8 cellular contexts compared by ENCODE assay signal in genomic region chr7:139359366-139360209, GRCh38. TPM values are rescaled to one million over a fixed set of nuclear protein-coding genes. Genes with fewer than 3 reads are reported as not detected.
DNase-seq lines count a peak whose midpoint lies in the region; ATAC-seq and TF ChIP-seq lines count a peak whose summit lies in the region.

TSS of gene LUC7L2 (plus strand) at chr7:139359894. CDS start at chr7:139360262, 368 bp downstream.

- H2BK15ac ChIP-seq in IMR-90 (ENCODE audit: low read depth, low read length), result peak within 1 kb of the TSS; percentile 16; the same call in 1 of the 3 replicates

- peak; percentile 99 for DNase-seq in DMS 273 treated with DMSO at 0.1 percent for 48 hours (lab: John Stamatoyannopoulos, UW)
- peak; percentile 98 for DNase-seq in IMR-90
- peak; percentile 97 for DNase-seq in OCI-M1 (lab: John Stamatoyannopoulos, UW)
- peak; percentile 99 for DNase-seq in activated T-cell treated with anti-CD3 and anti-CD28 coated beads for 24 hours (ENCODE audit: low read depth)
- peak; percentile 79 for DNase-seq in epidermal melanocyte (ENCODE audit: insufficient read length, low spot score)
- DNase-seq in mucosa of descending colon, result peak; percentile 100
- peak; percentile 99 for DNase-seq in stimulated activated CD8-positive, alpha-beta memory T cell treated with anti-CD3 and anti-CD28 coated beads, Interleukin-4, amount 100 ng/mL, for 24 hours (ENCODE audit: low read depth)

- CTCF ChIA-PET in IMR-90 (lab: Yijun Ruan, JAX), result no interaction called here

- TF ChIP-seq RAD21 in IMR-90 (IDR thresholded peaks at IDR 0.05; ENCODE audit: low read length), result no peak

- H4K20me1 ChIP-seq in IMR-90 (ENCODE audit: insufficient read depth, low read length), result peaks cover 44% of the 10 kb centered on the region

- peak within 1 kb of the TSS; percentile 96 for H3K27ac ChIP-seq in IMR-90 (ENCODE audit: insufficient read depth, low read length)

- H2AFZ ChIP-seq in IMR-90 (replicated peaks; ENCODE audit: low read length, poor library complexity), result peak within 1 kb of the TSS; percentile 98

- H3K36me3 ChIP-seq in IMR-90 (ENCODE audit: control insufficient read depth, insufficient read depth, low read length) (peaks cover 2% of the 10 kb centered on the region; the same call in 1 of the 2 replicates), mucosa of descending colon (ENCODE audit: low read depth) (peaks cover 4% of the 10 kb centered on the region)

- peak within 1 kb of the TSS; percentile 96 for H3K14ac ChIP-seq in IMR-90 (replicated peaks; ENCODE audit: low read depth, low read length)

- peaks cover 5% of the 10 kb centered on the region; the same call in 1 of the 2 replicates for H3K9me1 ChIP-seq in IMR-90 (ENCODE audit: insufficient read depth, low read length)

- H3K79me1 ChIP-seq in IMR-90 (ENCODE audit: low read depth in 1 of 2, low read length in 2 of 2), result peaks cover 0 to 25% of the 10 kb centered on the region in 2 experiments; a peak in 2 of 4 replicates

- no peaks in the 10 kb centered on the region for H3K4me1 ChIP-seq in IMR-90 (ENCODE audit: control insufficient read depth, insufficient read depth, low read length)
- H3K4me1 ChIP-seq in mucosa of descending colon (ENCODE audit: low read depth), result peaks cover 13% of the 10 kb centered on the region

- in situ Hi-C loops in IMR-90 (cut with MboI; ENCODE audit: low sequenced_read_pairs), result no loop called here

- POLR2A ChIA-PET in IMR-90 (lab: Charles Lee; ENCODE audit: unreplicated experiment), result no interaction called here

- peak within 1 kb of the TSS; percentile 84 for H2BK120ac ChIP-seq in IMR-90 (ENCODE audit: low read depth, low read length)

- peak within 1 kb of the TSS; percentile 82 for H4K5ac ChIP-seq in IMR-90 (ENCODE audit: low read depth, low read length)

- TF ChIP-seq POLR2A in IMR-90 (IDR thresholded peaks at IDR 0.05; ENCODE audit: low read depth, low read length), result peak; percentile 94

- H2BK20ac ChIP-seq in IMR-90 (ENCODE audit: low read depth, low read length), result no peak within 1 kb of the TSS

- peak within 1 kb of the TSS; percentile 95 for H3K56ac ChIP-seq in IMR-90 (ENCODE audit: extremely low read depth, insufficient read depth, low read length)

- H3K27me3 ChIP-seq in IMR-90 (ENCODE audit: control insufficient read depth, insufficient read depth, low read length), result no peaks in the 10 kb centered on the region

- 1% methylated on average over 35 of the region's 98 CpGs; no CpG with 5 or more reads in 1 of the 2 experiments for WGBS in IMR-90 (ENCODE audit: extremely low coverage in 2 of 2, insufficient read length in 1 of 2), 2 experiments

- peak within 1 kb of the TSS; percentile 99 for H3K4ac ChIP-seq in IMR-90 (ENCODE audit: low read depth, low read length)

- peak within 1 kb of the TSS; percentile 90 for H2BK5ac ChIP-seq in IMR-90 (ENCODE audit: low read depth, low read length, poor library complexity, severe bottlenecking)

- peak; percentile 79 for ATAC-seq in GM21528 (IDR thresholded peaks at IDR 0.05; ENCODE audit: low FRiP score, unreplicated experiment)
- peak; percentile 86 for ATAC-seq in IMR-90 (ENCODE audit: low read depth)
- ATAC-seq in mucosa of descending colon, result peak; percentile 95

- peak within 1 kb of the TSS; percentile 99 for H2AK5ac ChIP-seq in IMR-90 (ENCODE audit: low read depth, low read length)

- H2AK9ac ChIP-seq in IMR-90 (replicated peaks; ENCODE audit: low read depth, low read length, poor library complexity), result peak within 1 kb of the TSS; percentile 95

- intact Hi-C loops in IMR-90 (cut with micrococcal nuclease) (loop anchor here (5.0 kb wide), 2 partner anchors 38 to 53 kb away; no protein-coding TSS in a partner anchor), mucosa of descending colon (cut with DNase I, micrococcal nuclease) (no loop called here)

- peak within 1 kb of the TSS; percentile 95 for H3K23ac ChIP-seq in IMR-90 (ENCODE audit: low read depth, low read length)

- peak within 1 kb of the TSS; percentile 78 for H3K18ac ChIP-seq in IMR-90 (ENCODE audit: low read depth, low read length)

- peak within 1 kb of the TSS; percentile 84 for H3K4me2 ChIP-seq in IMR-90 (ENCODE audit: low read depth, low read length)

- peak within 1 kb of the TSS; percentile 92 to 98 for H4K8ac ChIP-seq in IMR-90 (ENCODE audit: low read depth in 2 of 2, low read length in 2 of 2)

- BruUV-seq in IMR-90 (replicated peaks; lab: Mats Ljungman, UMichigan), result no TSS peak

- H3K9me3 ChIP-seq in IMR-90 (ENCODE audit: control insufficient read depth, insufficient read depth, low read length), result no peaks in the 10 kb centered on the region
- H3K9me3 ChIP-seq in mucosa of descending colon, result no peaks in the 10 kb centered on the region

- H3K4me3 ChIP-seq in IMR-90 (ENCODE audit: insufficient read depth, low read depth, low read length), result peak within 1 kb of the TSS; percentile 56
- H3K4me3 ChIP-seq in mucosa of descending colon, result peak within 1 kb of the TSS; percentile 98

- peak within 1 kb of the TSS; percentile 96 for H3K9ac ChIP-seq in IMR-90 (ENCODE audit: low read depth, low read length)

- H4K91ac ChIP-seq in IMR-90 (ENCODE audit: insufficient read depth, low read depth, low read length), result peak within 1 kb of the TSS; percentile 99

- peak; percentile 22; the same call in 1 of the 2 replicates for TF ChIP-seq CTCF in IMR-90 (conservative IDR thresholded peaks at IDR 0.05; ENCODE audit: low read depth, low read length)
- no peak for TF ChIP-seq CTCF in mucosa of descending colon (IDR thresholded peaks at IDR 0.05)

- dilution Hi-C loops in IMR-90 (cut with HindIII; ENCODE audit: low sequenced_read_pairs, unreplicated experiment), result no loop called here

TF ChIP-seq in IMR-90, 13 proteins besides CTCF, POLR2A, EP300 and RAD21:
- TF ChIP-seq CEBPB (IDR thresholded peaks at IDR 0.05; ENCODE audit: low read depth, low read length) (no peak; the same call in 1 of the 2 replicates), CHD1 (IDR thresholded peaks at IDR 0.05; ENCODE audit: low read depth, low read length) (0 out of 2 replicates have a peak, but pooled peaks have one; percentile 41), MAZ (IDR thresholded peaks at IDR 0.05; ENCODE audit: borderline replicate concordance, low read depth, low read length) (peak; percentile 88), FOS (IDR thresholded peaks at IDR 0.05; ENCODE audit: low read depth, low read length) (no peak), BHLHE40 (IDR thresholded peaks at IDR 0.05; ENCODE audit: low read depth, low read length) (peak; percentile 6; the same call in 1 of the 2 replicates), MXI1 (IDR thresholded peaks at IDR 0.05; ENCODE audit: borderline replicate concordance, low read depth, low read length) (peak; percentile 83)
TF ChIP-seq in IMR-90: peak in this region for 4.

RNA-seq across cellular contexts. Expression of gene LUC7L2, which starts in this region (rescaled TPM):
- 14.9 and 30.6 TPM in 2 replicates for total RNA-seq in IMR-90 (2012; rRNA removed)
- polyA plus RNA-seq in IMR-90 (2012; rRNA removed), result 31.8 and 45.8 TPM in 2 replicates
- 5.9 and 6.8 TPM in 2 replicates for polyA plus RNA-seq in IMR-90 (2012; cell fraction: cytosol; rRNA removed)
- 33.4 and 106 TPM in 2 replicates for polyA plus RNA-seq in IMR-90 (2012; cell fraction: nucleus; rRNA removed; ENCODE audit: low replicate concordance)
- 10 to 100 TPM; 78.4 to 85.2 (median 82.0) TPM for total RNA-seq in mucosa of descending colon

Comparison
In these comparisons a context has a peak if more than half of its experiments do, and no peak if none do; other contexts are left out.
1. Peak in every context shown above with its lines: DNase-seq, ATAC-seq, H3K4me3 ChIP-seq and H3K27ac ChIP-seq.